Comparison of ENCODE assay signal across 31 cellular contexts in genomic region chr14:39603942-39604341, GRCh38.
"Had no signal": no experiment of that assay in that cellular context is flagged by ENCODE, and none has a peak within 500 bp of the region (broad histone marks: within the 10 kb centered on the region; RNA-seq: fewer than 3 reads in every experiment).

No MANE protein-coding gene starts in this region.

- H3K27me3 Mint-ChIP-seq: activated CD4-positive, alpha-beta T cell treated with anti-CD3 and anti-CD28 coated beads, Interleukin-2, amount 10 ng/mL, durations not matched to agents 24 days and 14 days had no signal

- H3K36me3 ChIP-seq: brain microvascular endothelial cell, Peyer's patch, SJSA1, WERI-Rb-1 had no signal

- ATAC-seq: activated CD8-positive, alpha-beta T cell treated with anti-CD3 and anti-CD28 coated beads, Interleukin-2, amount 10 ng/mL, durations not matched to agents 7 days and 5 days; PC-3 had no signal

- H3K4me1 ChIP-seq: Peyer's patch, SJSA1 had no signal

- H3K4me1 Mint-ChIP-seq: activated CD4-positive, alpha-beta T cell treated with anti-CD3 and anti-CD28 coated beads, Interleukin-2, amount 10 ng/mL, durations not matched to agents 24 days and 14 days had no signal

- DNase-seq: activated CD4-positive, alpha-beta T cell treated with anti-CD3 and anti-CD28 coated beads, Interleukin-2, amount 10 ng/mL, durations not matched to agents 24 days and 14 days; activated CD4-positive, alpha-beta T cell treated with anti-CD3 and anti-CD28 coated beads, Interleukin-2, amount 50 U/mL, for 48 hours; activated CD4-positive, CD25-positive, alpha-beta regulatory T cell; activated CD8-positive, alpha-beta T cell treated with anti-CD3 and anti-CD28 coated beads, Interleukin-2, amount 10 ng/mL, durations not matched to agents 7 days and 5 days; activated effector memory CD4-positive, alpha-beta T cell treated with Interleukin-2 at 50 U/mL for 16 hours; activated T-cell treated with anti-CD3 and anti-CD28 coated beads, Interleukin-2, amount 50 U/mL, for 48 hours; amniotic stem cell; aorta; brain microvascular endothelial cell; central memory CD4-positive, alpha-beta T cell; MM.1S; MV-4-11; NCI-H1092; NCI-H1436 treated with DMSO at 0.1 percent for 48 hours; NCI-H1694 treated with DMSO at 0.1 percent for 48 hours; NCI-H2029; NCI-H2171; NCI-H510A; NCI-H526; NCI-H748 treated with DMSO at 0.1 percent for 48 hours; NK-92 treated with Interleukin-12 subunit alpha and Interleukin-12 subunit beta, amount 100 ng/mL, for 24 hours; PC-3; Peyer's patch; RPMI8226; SHP77 treated with DMSO at 0.1 percent for 48 hours; SK-N-SH; T-helper 2 cell; T-helper 9 cell; WERI-Rb-1 had no signal

- H3K27ac ChIP-seq: brain microvascular endothelial cell, KMS-11, Peyer's patch, SJSA1, WERI-Rb-1 had no signal

- H3K27me3 ChIP-seq: brain microvascular endothelial cell, Peyer's patch, SJSA1 had no signal

- H3K27ac Mint-ChIP-seq: activated CD4-positive, alpha-beta T cell treated with anti-CD3 and anti-CD28 coated beads, Interleukin-2, amount 10 ng/mL, durations not matched to agents 24 days and 14 days had no signal

- H3K4me3 Mint-ChIP-seq: activated CD4-positive, alpha-beta T cell treated with anti-CD3 and anti-CD28 coated beads, Interleukin-2, amount 10 ng/mL, durations not matched to agents 24 days and 14 days; activated CD8-positive, alpha-beta T cell treated with anti-CD3 and anti-CD28 coated beads, Interleukin-2, amount 10 ng/mL, durations not matched to agents 7 days and 5 days had no signal

- H3K9me3 ChIP-seq: Peyer's patch, SJSA1, SK-N-SH had no signal

- H3K4me3 ChIP-seq: Peyer's patch, SJSA1 had no signal
